8 cellular contexts compared by ENCODE assay signal in genomic region chr15:67521770-67522568, GRCh38. TPM values are rescaled to one million over a fixed set of nuclear protein-coding genes. Genes with fewer than 3 reads are reported as not detected.
DNase-seq lines count a peak whose midpoint lies in the region; ATAC-seq and TF ChIP-seq lines count a peak whose summit lies in the region.

No MANE protein-coding gene starts in this region.

- intact Hi-C loops in left cardiac atrium (cut with DNase I), result loop anchor here in 1 of 2 donors (5.0 kb wide), 1 partner anchor 315 kb away; no protein-coding TSS in a partner anchor

- peak overlapping the region; percentile 90 for H3K4me2 ChIP-seq in Karpas-422 (ENCODE audit: low read depth, low read length, poor library complexity, severe bottlenecking)

- no peak for TF ChIP-seq CTCF in GM12864 (IDR thresholded peaks at IDR 0.05; ENCODE audit: low read depth, low read length, missing control alignments)

- H3K9ac ChIP-seq in Karpas-422 (ENCODE audit: low read length) (peak overlapping the region; percentile 88), rectal smooth muscle tissue (ENCODE audit: low read length) (peak overlapping the region; percentile 87)

- no peaks in the 10 kb centered on the region for H3K9me3 ChIP-seq in Karpas-422 (ENCODE audit: low read length)

- H3K4me1 ChIP-seq in Karpas-422 (ENCODE audit: low read length) (peaks cover 30% of the 10 kb centered on the region), rectal smooth muscle tissue (ENCODE audit: control insufficient read depth, insufficient read depth, low read length) (no peaks in the 10 kb centered on the region)

- H3K27me3 ChIP-seq in Karpas-422 (ENCODE audit: low read length), result no peaks in the 10 kb centered on the region
- H3K27me3 ChIP-seq in rectal smooth muscle tissue (ENCODE audit: control insufficient read depth, insufficient read depth, low read length), result no peaks in the 10 kb centered on the region

- peak overlapping the region; percentile 84 to 97 for H3K27ac Mint-ChIP-seq in activated naive CD4-positive, alpha-beta T cell treated with anti-CD3 and anti-CD28 coated beads, Interleukin-2, amount 50 U/mL, for 72 hours

- peaks cover 5 to 11% of the 10 kb centered on the region in 2 donors for H3K36me3 Mint-ChIP-seq in activated naive CD4-positive, alpha-beta T cell treated with anti-CD3 and anti-CD28 coated beads, Interleukin-2, amount 50 U/mL, for 72 hours

- H3K9me2 ChIP-seq in Karpas-422 (replicated peaks; ENCODE audit: insufficient read depth, low read length), result no peaks in the 10 kb centered on the region

- H3K27ac ChIP-seq in Karpas-422 (ENCODE audit: low read length) (peak overlapping the region; percentile 60), rectal smooth muscle tissue (ENCODE audit: low read depth, low read length) (peak overlapping the region; percentile 94)

- H3K4me3 ChIP-seq in GM12864 (ENCODE audit: low read depth, low read length) (peak overlapping the region; percentile 99), Karpas-422 (ENCODE audit: low read length) (peak overlapping the region; percentile 78), rectal smooth muscle tissue (ENCODE audit: low read length) (peak overlapping the region; percentile 91)

- peaks cover 46% of the 10 kb centered on the region for H3K79me2 ChIP-seq in Karpas-422 (ENCODE audit: low read length)

- peak overlapping the region; percentile 10; the same call in 1 of the 2 replicates for H2AFZ ChIP-seq in Karpas-422 (ENCODE audit: low read length)

- H4K20me1 ChIP-seq in Karpas-422 (ENCODE audit: insufficient read depth, low read depth, low read length), result peaks cover 4% of the 10 kb centered on the region; the same call in 1 of the 2 replicates

- peaks cover 8% of the 10 kb centered on the region for H3K36me3 ChIP-seq in Karpas-422 (ENCODE audit: insufficient read depth, low read length)
- H3K36me3 ChIP-seq in rectal smooth muscle tissue (ENCODE audit: control insufficient read depth, insufficient read depth, low read length), result no peaks in the 10 kb centered on the region

- H3K9me3 Mint-ChIP-seq in activated naive CD4-positive, alpha-beta T cell treated with anti-CD3 and anti-CD28 coated beads, Interleukin-2, amount 50 U/mL, for 72 hours, result no peaks in the 10 kb centered on the region

- DNase-seq in GM12864 (ENCODE audit: low read depth) (no peak), Karpas-422 (peak; percentile 59), left cardiac atrium (no peak), GM19238 (ENCODE audit: insufficient read length, low spot score) (no peak)
- no peak for DNase-seq in activated naive CD4-positive, alpha-beta T cell treated with anti-CD3 and anti-CD28 coated beads, Interleukin-2, amount 50 U/mL, for 72 hours (ENCODE audit: low spot score in 2 of 2)

- ATAC-seq in activated naive CD4-positive, alpha-beta T cell treated with anti-CD3 and anti-CD28 coated beads, Interleukin-2, amount 50 U/mL, for 72 hours, result no peak
- peak; percentile 35 to 50 for ATAC-seq in left cardiac atrium
- ATAC-seq in GM19035 (IDR thresholded peaks at IDR 0.05; ENCODE audit: unreplicated experiment), result no peak
- no peak for ATAC-seq in HG02798 (IDR thresholded peaks at IDR 0.05; ENCODE audit: poor library complexity, unreplicated experiment)

RNA-seq across cellular contexts. Expression of gene C15orf61, which starts 1.0 kb away (rescaled TPM):
- 13.3 and 19.7 TPM in 2 replicates for total RNA-seq in Karpas-422 (2014; rRNA removed; shearing (Covaris generic); ENCODE audit: low replicate concordance)
- 1 to 10 TPM; 4.1 to 5.8 TPM for total RNA-seq in activated naive CD4-positive, alpha-beta T cell treated with anti-CD3 and anti-CD28 coated beads, Interleukin-2, amount 50 U/mL, for 72 hours
- 10 to 100 TPM in 1 of 2 donors, 1 to 10 TPM in 1; 9.8 to 10.1 TPM for total RNA-seq in left cardiac atrium

RNA-seq across cellular contexts. Expression of gene MAP2K5, which starts 20.5 kb away (rescaled TPM):
- 32.0 and 32.1 TPM in 2 replicates for total RNA-seq in Karpas-422 (2014; rRNA removed; shearing (Covaris generic); ENCODE audit: low replicate concordance)
- 10 to 100 TPM; 20.0 to 23.9 TPM for total RNA-seq in activated naive CD4-positive, alpha-beta T cell treated with anti-CD3 and anti-CD28 coated beads, Interleukin-2, amount 50 U/mL, for 72 hours
- total RNA-seq in left cardiac atrium, result 10 to 100 TPM; 13.9 to 15.4 TPM

Comparison
In these comparisons a context has a peak if more than half of its experiments do, and no peak if none do; other contexts are left out.
1. ATAC-seq: peak in left cardiac atrium (2 of 2); none in activated naive CD4-positive, alpha-beta T cell treated with anti-CD3 and anti-CD28 coated beads, Interleukin-2, amount 50 U/mL, for 72 hours (0 of 2), GM19035 (single experiment) and HG02798 (single experiment).
2. Peak in every context shown above with its lines, with median percentiles within 50 percentile points of each other: H3K4me3 ChIP-seq.